17 cellular contexts compared by ENCODE assay signal in the genomic region with DNA sequence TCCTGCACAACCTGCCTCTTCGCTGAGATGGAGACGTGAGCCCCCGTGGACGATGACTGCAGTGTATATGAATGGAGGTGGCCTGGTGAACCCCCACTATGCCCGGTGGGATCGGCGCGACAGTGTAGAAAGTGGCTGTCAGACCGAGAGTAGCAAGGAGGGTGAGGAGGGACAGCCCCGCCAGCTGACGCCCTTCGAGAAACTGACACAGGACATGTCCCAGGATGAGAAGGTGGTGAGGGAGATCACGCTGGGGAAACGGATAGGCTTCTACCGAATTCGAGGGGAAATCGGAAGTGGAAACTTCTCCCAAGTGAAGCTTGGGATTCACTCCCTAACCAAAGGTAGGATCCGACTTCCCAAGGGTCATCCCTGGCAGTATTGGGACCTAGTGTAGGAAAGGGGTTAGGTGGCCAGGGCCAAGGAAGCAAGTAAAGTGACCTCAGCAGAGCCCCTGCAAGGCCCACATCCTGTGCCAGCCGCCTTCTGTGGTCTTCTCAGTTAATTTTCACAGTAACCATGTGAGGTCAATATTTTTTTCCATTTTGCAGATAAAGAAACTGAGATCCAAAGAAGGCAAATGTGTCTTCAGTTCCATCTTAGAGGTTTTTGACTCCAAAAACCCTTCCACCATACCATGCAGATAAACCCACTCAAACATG. TPM values are rescaled to one million over a fixed set of nuclear protein-coding genes. Genes with fewer than 3 reads are reported as not detected.
DNase-seq lines count a peak whose midpoint lies in the region; ATAC-seq, FAIRE-seq and TF ChIP-seq lines count a peak whose summit lies in the region.
"Had no signal": no experiment of that assay in that cellular context is flagged by ENCODE, and none has a peak within 500 bp of the region (broad histone marks: within the 10 kb centered on the region; RNA-seq: fewer than 3 reads in every experiment).

No MANE protein-coding gene starts in this region.

- no peaks in the 10 kb centered on the region; a peak in 1 of 5 replicates for H3K4me1 ChIP-seq in K562 (replicated peaks in 1 of 2; ENCODE audit: control insufficient read depth in 2 of 2, insufficient read depth in 2 of 2, low read length in 2 of 2)
- H3K4me1 ChIP-seq: gastrocnemius medialis, testis had no signal

- H3K9me1 ChIP-seq in K562 (ENCODE audit: control insufficient read depth, insufficient read depth, low read length), result no peaks in the 10 kb centered on the region

- no peak for TF ChIP-seq POLR2A in K562 (conservative IDR thresholded peaks at IDR 0.05)

- H3K27me3 ChIP-seq in K562 (ENCODE audit: control insufficient read depth in 2 of 2, insufficient read depth in 2 of 2, low read length in 2 of 2), result peaks cover 6 to 22% of the 10 kb centered on the region in 2 experiments; a peak in 4 of 5 replicates
- H3K27me3 ChIP-seq: gastrocnemius medialis, testis had no signal

- in situ Hi-C loops in K562 (cut with MboI), result no loop called here

- ATAC-seq in GM18870 (IDR thresholded peaks at IDR 0.05; ENCODE audit: unreplicated experiment), result peak; percentile 31
- ATAC-seq in GM21526 (IDR thresholded peaks at IDR 0.05; ENCODE audit: low FRiP score, unreplicated experiment), result peak; percentile 45
- ATAC-seq in HG03039 (IDR thresholded peaks at IDR 0.05; ENCODE audit: unreplicated experiment), result peak; percentile 41
- no peak; the same call in 2 of the 3 replicates for ATAC-seq in K562
- ATAC-seq: gastrocnemius medialis had no signal

- FAIRE-seq in K562 (lab: Jason Lieb, UNC), result no peak
- FAIRE-seq: islet of Langerhans had no signal

- intact Hi-C loops in K562 (cut with micrococcal nuclease), result no loop called here

- no peak for TF ChIP-seq EP300 in K562 (IDR thresholded peaks at IDR 0.05; ENCODE audit: low read length)

- H4K20me1 ChIP-seq in K562 (replicated peaks; ENCODE audit: control insufficient read depth, insufficient read depth, low read length), result no peaks in the 10 kb centered on the region

- WGBS in K562 (ENCODE audit: insufficient coverage, low coverage, missing lambda C conversion rate), result 31% methylated on average over 19 of the region's 19 CpGs

- no peak for DNase-seq in K562 (ENCODE audit: extremely low read depth in 1 of 4, low spot score in 3 of 4)
- no peak for DNase-seq in hepatic stellate cell (ENCODE audit: low spot score)
- no peak for DNase-seq in NCI-H1436 (lab: John Stamatoyannopoulos, UW)
- no peak for DNase-seq in DMS 273 (lab: John Stamatoyannopoulos, UW; ENCODE audit: unreplicated experiment)
- DNase-seq in NCI-H526 (lab: John Stamatoyannopoulos, UW), result no peak
- DNase-seq: activated naive CD8-positive, alpha-beta T cell treated with anti-CD3 and anti-CD28 coated beads for 36 hours; activated T-cell treated with anti-CD3 and anti-CD28 coated beads for 4 hours; caudate nucleus; EL; gastrocnemius medialis; NCI-H345; testis had no signal

- no peak for TF ChIP-seq RAD21 in K562 (CRISPR knock-in tag; conservative IDR thresholded peaks at IDR 0.05 in 1 of 2, IDR thresholded peaks at IDR 0.05 in 1 of 2)

- CTCF ChIA-PET in K562 (lab: Yijun Ruan, JAX; ENCODE audit: low intra/inter-chr PET ratio), result no interaction called here

- no peak overlapping the region for H3K4me3 ChIP-seq in K562
- H3K4me3 ChIP-seq: gastrocnemius medialis, testis had no signal

- BruUV-seq in K562 (replicated peaks; lab: Mats Ljungman, UMichigan), result no TSS peak

- H3K9ac ChIP-seq in K562 (ENCODE audit: insufficient read depth in 1 of 2, low read depth in 2 of 2, low read length in 2 of 2), result 0 out of 4 replicates have a peak overlapping the region, but pooled peaks of 1 of the 2 experiments have one; percentile 8

- H3K36me3 ChIP-seq in K562 (ENCODE audit: control insufficient read depth, insufficient read depth, low read length), result no peaks in the 10 kb centered on the region
- H3K36me3 ChIP-seq: gastrocnemius medialis had no signal

- H3K27ac ChIP-seq in K562 (ENCODE audit: extremely low read depth, low read depth, low read length), result no peak overlapping the region
- H3K27ac ChIP-seq: C4-2B, gastrocnemius medialis, testis had no signal

- H2AFZ ChIP-seq in K562 (ENCODE audit: low read depth, low read length), result peak overlapping the region; percentile 47

- no peak for TF ChIP-seq CTCF in K562 (IDR thresholded peaks at IDR 0.05 in 2 of 3, conservative IDR thresholded peaks at IDR 0.05 in 1 of 3; ENCODE audit: insufficient read depth in 2 of 3, low read depth in 1 of 3, low read length in 3 of 3)

- POLR2A ChIA-PET in K562 (lab: Yijun Ruan, JAX), result interaction anchor here (1.2 kb wide), 1 partner anchor 25 kb away, joined by 3 read pairs; no protein-coding TSS in a partner anchor

- no peaks in the 10 kb centered on the region for H3K9me3 ChIP-seq in K562 (replicated peaks; ENCODE audit: control insufficient read depth, insufficient read depth, low read depth, low read length)
- H3K9me3 ChIP-seq: gastrocnemius medialis, testis had no signal

- H3K79me2 ChIP-seq in K562 (ENCODE audit: control insufficient read depth, insufficient read depth, low read length), result no peaks in the 10 kb centered on the region

- no peak overlapping the region; the same call in 1 of the 2 replicates for H3K4me2 ChIP-seq in K562 (ENCODE audit: insufficient read depth, low read length)

TF ChIP-seq in K562, 482 proteins besides CTCF, POLR2A, EP300 and RAD21 (continues in another document):
- TF ChIP-seq ILK (tag; IDR thresholded peaks at IDR 0.05; ENCODE audit: borderline replicate concordance, low read depth), result no peak
- TF ChIP-seq ZBTB17 (CRISPR knock-in tag; IDR thresholded peaks at IDR 0.05), result no peak
- TF ChIP-seq, protein P1, sequence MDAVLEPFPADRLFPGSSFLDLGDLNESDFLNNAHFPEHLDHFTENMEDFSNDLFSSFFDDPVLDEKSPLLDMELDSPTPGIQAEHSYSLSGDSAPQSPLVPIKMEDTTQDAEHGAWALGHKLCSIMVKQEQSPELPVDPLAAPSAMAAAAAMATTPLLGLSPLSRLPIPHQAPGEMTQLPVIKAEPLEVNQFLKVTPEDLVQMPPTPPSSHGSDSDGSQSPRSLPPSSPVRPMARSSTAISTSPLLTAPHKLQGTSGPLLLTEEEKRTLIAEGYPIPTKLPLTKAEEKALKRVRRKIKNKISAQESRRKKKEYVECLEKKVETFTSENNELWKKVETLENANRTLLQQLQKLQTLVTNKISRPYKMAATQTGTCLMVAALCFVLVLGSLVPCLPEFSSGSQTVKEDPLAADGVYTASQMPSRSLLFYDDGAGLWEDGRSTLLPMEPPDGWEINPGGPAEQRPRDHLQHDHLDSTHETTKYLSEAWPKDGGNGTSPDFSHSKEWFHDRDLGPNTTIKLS (IDR thresholded peaks at IDR 0.05; ENCODE audit: borderline replicate concordance, low read depth), result no peak
- TF ChIP-seq, protein P2, sequence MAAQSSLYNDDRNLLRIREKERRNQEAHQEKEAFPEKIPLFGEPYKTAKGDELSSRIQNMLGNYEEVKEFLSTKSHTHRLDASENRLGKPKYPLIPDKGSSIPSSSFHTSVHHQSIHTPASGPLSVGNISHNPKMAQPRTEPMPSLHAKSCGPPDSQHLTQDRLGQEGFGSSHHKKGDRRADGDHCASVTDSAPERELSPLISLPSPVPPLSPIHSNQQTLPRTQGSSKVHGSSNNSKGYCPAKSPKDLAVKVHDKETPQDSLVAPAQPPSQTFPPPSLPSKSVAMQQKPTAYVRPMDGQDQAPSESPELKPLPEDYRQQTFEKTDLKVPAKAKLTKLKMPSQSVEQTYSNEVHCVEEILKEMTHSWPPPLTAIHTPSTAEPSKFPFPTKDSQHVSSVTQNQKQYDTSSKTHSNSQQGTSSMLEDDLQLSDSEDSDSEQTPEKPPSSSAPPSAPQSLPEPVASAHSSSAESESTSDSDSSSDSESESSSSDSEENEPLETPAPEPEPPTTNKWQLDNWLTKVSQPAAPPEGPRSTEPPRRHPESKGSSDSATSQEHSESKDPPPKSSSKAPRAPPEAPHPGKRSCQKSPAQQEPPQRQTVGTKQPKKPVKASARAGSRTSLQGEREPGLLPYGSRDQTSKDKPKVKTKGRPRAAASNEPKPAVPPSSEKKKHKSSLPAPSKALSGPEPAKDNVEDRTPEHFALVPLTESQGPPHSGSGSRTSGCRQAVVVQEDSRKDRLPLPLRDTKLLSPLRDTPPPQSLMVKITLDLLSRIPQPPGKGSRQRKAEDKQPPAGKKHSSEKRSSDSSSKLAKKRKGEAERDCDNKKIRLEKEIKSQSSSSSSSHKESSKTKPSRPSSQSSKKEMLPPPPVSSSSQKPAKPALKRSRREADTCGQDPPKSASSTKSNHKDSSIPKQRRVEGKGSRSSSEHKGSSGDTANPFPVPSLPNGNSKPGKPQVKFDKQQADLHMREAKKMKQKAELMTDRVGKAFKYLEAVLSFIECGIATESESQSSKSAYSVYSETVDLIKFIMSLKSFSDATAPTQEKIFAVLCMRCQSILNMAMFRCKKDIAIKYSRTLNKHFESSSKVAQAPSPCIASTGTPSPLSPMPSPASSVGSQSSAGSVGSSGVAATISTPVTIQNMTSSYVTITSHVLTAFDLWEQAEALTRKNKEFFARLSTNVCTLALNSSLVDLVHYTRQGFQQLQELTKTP (IDR thresholded peaks at IDR 0.05; ENCODE audit: low read depth in 1 of 2, partially characterized antibody in 2 of 2), result no peak
- TF ChIP-seq GATAD2A (IDR thresholded peaks at IDR 0.05), result no peak
- TF ChIP-seq PHF21A (IDR thresholded peaks at IDR 0.05; ENCODE audit: borderline replicate concordance, low read depth), result no peak
- no peak for TF ChIP-seq FOXP1 (CRISPR knock-in tag; IDR thresholded peaks at IDR 0.05)

RNA-seq across cellular contexts. Expression of a gene that starts 53.8 kb away (rescaled TPM):
- 0.12 and 0.14 TPM in 2 replicates for total RNA-seq in K562 (2011; cell fraction: chromatin; rRNA removed; ENCODE audit: low replicate concordance)
- total RNA-seq in K562 (2011; cell fraction: nucleolus; rRNA removed), result not detected in 2 replicates
- total RNA-seq in K562 (2011; cell fraction: nucleoplasm; rRNA removed), result not detected in 2 replicates
- total RNA-seq in K562 (2014; rRNA removed) (0.04 TPM in 1 of 2 replicates, not detected in the other), K562 (2014; rRNA removed; fragmentation: Illumina TruSeq; extraction: Trizol) (not detected in 2 replicates), K562 (2015; rRNA removed; fragmentation: Illumina TruSeq; extraction: Trizol) (0.07 and 0.08 TPM in 2 replicates), K562 (2021) (0.13 and 0.31 TPM in 2 replicates)
- polyA plus RNA-seq in K562 (2011; rRNA removed) (0.04 TPM in 1 of 2 replicates, not detected in the other), K562 (2014; fragmentation: Illumina TruSeq; extraction: Trizol) (0.04 and 0.09 TPM in 2 replicates), K562 (2014; fragmentation: Nextera tagmentation; extraction: Ambion mirVana) (under 1 TPM in 1 of 2 experiments, not detected in 1; 0.03 TPM), K562 (2014; rRNA removed) (0.34 TPM in 1 of 2 replicates, not detected in the other)
- polyA plus RNA-seq in K562 (2011; cell fraction: cytosol; rRNA removed), result 0.03 TPM in 1 of 2 replicates, not detected in the other
- 0.06 and 0.13 TPM in 2 replicates for polyA plus RNA-seq in K562 (2011; cell fraction: nucleus; rRNA removed)
- polyA plus RNA-seq in K562 (2012), result 0.08 TPM in 2 replicates
- polyA minus RNA-seq in K562 (2011; rRNA and poly(A)+ RNA removed), result 0.09 and 0.21 TPM in 2 replicates
- polyA minus RNA-seq in K562 (2011; cell fraction: cytosol; rRNA and poly(A)+ RNA removed), result not detected in 2 replicates
- 0.13 TPM in 1 of 2 replicates, not detected in the other for polyA minus RNA-seq in K562 (2011; cell fraction: nucleus; rRNA and poly(A)+ RNA removed)
